Comparison of ENCODE assay signal across 9 cellular contexts in genomic region chr13:40613192-40613818, GRCh38. TPM values are rescaled to one million over a fixed set of nuclear protein-coding genes. Genes with fewer than 3 reads are reported as not detected.
A peak's percentile ranks its signal among the peaks of the same experiment; 100 is the strongest.
DNase-seq lines count a peak whose midpoint lies in the region; ATAC-seq, FAIRE-seq and TF ChIP-seq lines count a peak whose summit lies in the region.
"Had no signal": no experiment of that assay in that cellular context is flagged by ENCODE, and none has a peak within 500 bp of the region (broad histone marks: within the 10 kb centered on the region; RNA-seq: fewer than 3 reads in every experiment).

No MANE protein-coding gene starts in this region.

- intact Hi-C loops in ascending aorta (cut with DNase I): no loop called here

- H3K27ac ChIP-seq in HEK293 (ENCODE audit: extremely low read depth, low read depth, low read length) (no peak overlapping the region), Peyer's patch (peak overlapping the region; percentile 32 to 55 (median 50)), ascending aorta (peak overlapping the region; percentile 42 to 51), neutrophil (peak overlapping the region; percentile 37)
- H3K27ac ChIP-seq: HL-60 had no signal

- TF ChIP-seq CTCF in HEK293 (tag by site-specific recombination; IDR thresholded peaks at IDR 0.05) (no peak), Peyer's patch (IDR thresholded peaks at IDR 0.05) (no peak), ascending aorta (IDR thresholded peaks at IDR 0.05) (no peak), neutrophil (IDR thresholded peaks at IDR 0.05) (no peak)

- peak; percentile 87 for ATAC-seq in GM18502 (IDR thresholded peaks at IDR 0.05; ENCODE audit: poor library complexity, unreplicated experiment)

- peak in 2 of 3 donors; percentile 67 to 82 for DNase-seq in Peyer's patch
- peak in 1 of 2 donors; percentile 66 for DNase-seq in ascending aorta (ENCODE audit: low spot score in 2 of 2)
- DNase-seq in HTR-8/SVneo (ENCODE audit: insufficient read length, low spot score): no peak
- DNase-seq in hepatic stellate cell (ENCODE audit: low spot score): no peak
- DNase-seq in NCI-H1105 treated with DMSO at 0.1 percent for 48 hours (lab: John Stamatoyannopoulos, UW): no peak

- H3K36me3 ChIP-seq in HEK293 (ENCODE audit: control insufficient read depth in 2 of 2, insufficient read depth in 1 of 2, low read length in 2 of 2) (no peaks in the 10 kb centered on the region), Peyer's patch (no peaks in the 10 kb centered on the region), ascending aorta (no peaks in the 10 kb centered on the region), neutrophil (no peaks in the 10 kb centered on the region)

- no peak overlapping the region for H3K4me3 ChIP-seq in HEK293 (ENCODE audit: low read depth, low read length)
- H3K4me3 ChIP-seq in Peyer's patch: no peak overlapping the region
- H3K4me3 ChIP-seq in ascending aorta: no peak overlapping the region
- no peak overlapping the region for H3K4me3 ChIP-seq in neutrophil (ENCODE audit: low read depth in 1 of 2, low read length in 1 of 2)

- H3K27me3 ChIP-seq in Peyer's patch (no peaks in the 10 kb centered on the region), ascending aorta (no peaks in the 10 kb centered on the region), neutrophil (no peaks in the 10 kb centered on the region)

- CTCF ChIA-PET in HEK293 (lab: Yijun Ruan, JAX): no interaction called here

- TF ChIP-seq POLR2A in Peyer's patch (IDR thresholded peaks at IDR 0.05): no peak

- peaks cover 31% of the 10 kb centered on the region for H3K4me1 ChIP-seq in HEK293 (ENCODE audit: control insufficient read depth, insufficient read depth, low read length)
- H3K4me1 ChIP-seq in Peyer's patch: peaks cover 0 to 35% (median 1%) of the 10 kb centered on the region in 4 donors
- peaks cover 0 to 17% of the 10 kb centered on the region in 2 donors for H3K4me1 ChIP-seq in ascending aorta
- H3K4me1 ChIP-seq in neutrophil (ENCODE audit: control insufficient read depth in 1 of 2, insufficient read depth in 1 of 2, low read depth in 1 of 2, low read length in 1 of 2): peaks cover 14 to 17% of the 10 kb centered on the region in 2 experiments

- FAIRE-seq in HTR-8/SVneo (lab: Jason Lieb, UNC): no peak

- POLR2A ChIA-PET in HEK293 (lab: Yijun Ruan, JAX): no interaction called here

- H3K9me3 ChIP-seq in HEK293 (ENCODE audit: control insufficient read depth, insufficient read depth, low read depth, low read length) (no peaks in the 10 kb centered on the region), Peyer's patch (no peaks in the 10 kb centered on the region), ascending aorta (no peaks in the 10 kb centered on the region), neutrophil (no peaks in the 10 kb centered on the region)

TF ChIP-seq in HEK293, 187 proteins besides CTCF, POLR2A, EP300 and RAD21 (continues in another document):
- TF ChIP-seq ZBTB11 (tag by site-specific recombination; conservative IDR thresholded peaks at IDR 0.05; ENCODE audit: low read depth): no peak
- no peak for TF ChIP-seq ZNF544 (tag by site-specific recombination; IDR thresholded peaks at IDR 0.05)
- TF ChIP-seq ZNF768 (tag by site-specific recombination; IDR thresholded peaks at IDR 0.05): no peak
- peak; percentile 57; the same call in 1 of the 2 replicates for TF ChIP-seq ZNF600 (tag by site-specific recombination; IDR thresholded peaks at IDR 0.05)
- no peak for TF ChIP-seq ZNF157 (tag by site-specific recombination; IDR thresholded peaks at IDR 0.05)
- TF ChIP-seq ZNF629 (tag by site-specific recombination; IDR thresholded peaks at IDR 0.05): peak; percentile 48; the same call in 1 of the 2 replicates
- TF ChIP-seq ZNF341 (tag by site-specific recombination; IDR thresholded peaks at IDR 0.05; ENCODE audit: low read depth): no peak
- TF ChIP-seq YY2 (tag by site-specific recombination; IDR thresholded peaks at IDR 0.05): no peak
- TF ChIP-seq ZFP37 (tag by site-specific recombination; IDR thresholded peaks at IDR 0.05): no peak
- TF ChIP-seq ZNF266 (tag by site-specific recombination; IDR thresholded peaks at IDR 0.05; ENCODE audit: low read depth): no peak
- TF ChIP-seq MEIS1 (CRISPR knock-in tag; IDR thresholded peaks at IDR 0.05; ENCODE audit: borderline replicate concordance): no peak
- no peak for TF ChIP-seq ZNF248 (tag by site-specific recombination; IDR thresholded peaks at IDR 0.05)
- no peak for TF ChIP-seq ZNF48 (tag by site-specific recombination; IDR thresholded peaks at IDR 0.05)
- peak; percentile 78 for TF ChIP-seq PRDM6 (tag by site-specific recombination; IDR thresholded peaks at IDR 0.05)
- TF ChIP-seq ZBTB1 (tag by site-specific recombination; IDR thresholded peaks at IDR 0.05): no peak
- TF ChIP-seq ZNF37A (tag by site-specific recombination; IDR thresholded peaks at IDR 0.05): no peak
- TF ChIP-seq ZNF529 (tag by site-specific recombination; IDR thresholded peaks at IDR 0.05; ENCODE audit: insufficient replicate concordance): no peak
- peak; percentile 35; the same call in 1 of the 2 replicates for TF ChIP-seq FEZF1 (tag by site-specific recombination; IDR thresholded peaks at IDR 0.05)
- no peak for TF ChIP-seq BCL6B (tag by site-specific recombination; IDR thresholded peaks at IDR 0.05)
- TF ChIP-seq ZSCAN4 (tag by site-specific recombination; IDR thresholded peaks at IDR 0.05): no peak
- TF ChIP-seq ZNF654 (tag by site-specific recombination; IDR thresholded peaks at IDR 0.05; ENCODE audit: low read depth): no peak
- TF ChIP-seq MYNN (tag by site-specific recombination; IDR thresholded peaks at IDR 0.05; ENCODE audit: borderline replicate concordance): 0 out of 2 replicates have a peak, but pooled peaks have one; percentile 42

RNA-seq across cellular contexts. Expression of gene FOXO1, which starts 53.1 kb away (rescaled TPM):
- total RNA-seq in Peyer's patch (10 to 100 TPM; 22.2 to 32.2 (median 26.8) TPM), ascending aorta (65.1 TPM)

Comparison
In these comparisons a context has a peak if more than half of its experiments do, and no peak if none do; other contexts are left out.
1. DNase-seq: peak in Peyer's patch (2 of 3); none in HTR-8/SVneo (single experiment), hepatic stellate cell (single experiment) and NCI-H1105 treated with DMSO at 0.1 percent for 48 hours (single experiment).